ENCODE assay signal across 16 cellular contexts in the genomic region with DNA sequence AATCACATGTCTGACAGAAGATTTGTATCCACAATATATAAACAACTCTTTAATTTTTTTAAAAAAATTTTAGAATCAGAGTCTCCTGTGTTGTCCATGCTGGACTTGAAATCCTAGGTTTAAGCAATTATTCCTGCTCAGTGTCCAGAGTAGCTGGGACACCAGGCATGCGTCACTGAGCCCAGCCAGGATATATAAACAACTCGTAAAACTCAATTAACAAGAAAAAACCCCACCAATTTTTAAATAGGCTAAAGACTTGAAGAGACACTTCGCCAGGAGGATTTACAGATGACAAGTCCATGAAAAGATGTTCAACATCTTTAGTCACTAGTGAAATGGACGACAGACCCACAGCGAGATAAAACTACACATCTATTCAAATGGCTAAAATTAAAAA. TPM values are rescaled to one million over a fixed set of nuclear protein-coding genes. Genes with fewer than 3 reads are reported as not detected.
DNase-seq lines count a peak whose midpoint lies in the region; TF ChIP-seq lines count a peak whose summit lies in the region.
"Had no signal": no experiment of that assay in that cellular context is flagged by ENCODE, and none has a peak within 500 bp of the region (broad histone marks: within the 10 kb centered on the region; RNA-seq: fewer than 3 reads in every experiment).

No MANE protein-coding gene starts in this region.

- no peak for TF ChIP-seq POLR2A in erythroblast (IDR thresholded peaks at IDR 0.05; ENCODE audit: low read length)

- TF ChIP-seq CTCF in brain (conservative IDR thresholded peaks at IDR 0.05) = no peak
- no peak for TF ChIP-seq CTCF in progenitor cell of endocrine pancreas (IDR thresholded peaks at IDR 0.05; ENCODE audit: unreplicated experiment)

- DNase-seq in activated CD4-positive, alpha-beta T cell treated with anti-CD3 and anti-CD28 coated beads, Interleukin-2, amount 10 ng/mL, durations not matched to agents 24 days and 14 days = no peak
- DNase-seq in activated CD4-positive, alpha-beta T cell treated with anti-CD3 and anti-CD28 coated beads for 1 hour = no peak
- DNase-seq in ELR (ENCODE audit: low read depth) = peak; percentile 10
- no peak for DNase-seq in progenitor cell of endocrine pancreas (ENCODE audit: low spot score, unreplicated experiment)
- DNase-seq in HuH-7 (ENCODE audit: low spot score) = no peak
- no peak for DNase-seq in erythroblast (lab: John Stamatoyannopoulos, UW)
- no peak for DNase-seq in epidermal melanocyte (ENCODE audit: insufficient read length, low spot score)
- DNase-seq: Calu3, GF-D8, IMR-90, Kasumi-1, NCI-H1417, NCI-H1930, NCI-H2171 treated with DMSO at 0.1 percent for 48 hours, SHP77 treated with DMSO at 0.1 percent for 48 hours had no signal

- H3K36me3 Mint-ChIP-seq in activated CD4-positive, alpha-beta T cell treated with anti-CD3 and anti-CD28 coated beads, Interleukin-2, amount 10 ng/mL, durations not matched to agents 24 days and 14 days (ENCODE audit: low read depth) = no peaks in the 10 kb centered on the region
- H3K36me3 Mint-ChIP-seq in brain (no peaks in the 10 kb centered on the region), progenitor cell of endocrine pancreas (ENCODE audit: insufficient read depth) (no peaks in the 10 kb centered on the region)

- intact Hi-C loops in activated CD4-positive, alpha-beta T cell treated with anti-CD3 and anti-CD28 coated beads, Interleukin-2, amount 10 ng/mL, durations not matched to agents 24 days and 14 days (cut with micrococcal nuclease) = no loop called here

- peaks cover 72% of the 10 kb centered on the region for H3K27me3 Mint-ChIP-seq in activated CD4-positive, alpha-beta T cell treated with anti-CD3 and anti-CD28 coated beads, Interleukin-2, amount 10 ng/mL, durations not matched to agents 24 days and 14 days
- H3K27me3 Mint-ChIP-seq in brain (peaks cover 24% of the 10 kb centered on the region), progenitor cell of endocrine pancreas (peaks cover 33% of the 10 kb centered on the region)

- peak overlapping the region; percentile 1 for H3K4me3 Mint-ChIP-seq in activated CD4-positive, alpha-beta T cell treated with anti-CD3 and anti-CD28 coated beads, Interleukin-2, amount 10 ng/mL, durations not matched to agents 24 days and 14 days
- H3K4me3 Mint-ChIP-seq in brain (peak overlapping the region; percentile 86 to 93 (median 92)), progenitor cell of endocrine pancreas (ENCODE audit: low read depth) (peak overlapping the region; percentile 84)

- no peaks in the 10 kb centered on the region for H3K9me3 Mint-ChIP-seq in activated CD4-positive, alpha-beta T cell treated with anti-CD3 and anti-CD28 coated beads, Interleukin-2, amount 10 ng/mL, durations not matched to agents 24 days and 14 days
- H3K9me3 Mint-ChIP-seq in brain (peaks cover 0 to 5% (median 0%) of the 10 kb centered on the region in 5 experiments), progenitor cell of endocrine pancreas (ENCODE audit: low read depth) (no peaks in the 10 kb centered on the region)

- H3K4me1 Mint-ChIP-seq in activated CD4-positive, alpha-beta T cell treated with anti-CD3 and anti-CD28 coated beads, Interleukin-2, amount 10 ng/mL, durations not matched to agents 24 days and 14 days = peaks cover 17% of the 10 kb centered on the region
- H3K4me1 Mint-ChIP-seq in brain = peaks cover 28% of the 10 kb centered on the region
- H3K4me1 Mint-ChIP-seq in progenitor cell of endocrine pancreas (ENCODE audit: low read depth) = peaks cover 3% of the 10 kb centered on the region

- no peak overlapping the region for H3K27ac Mint-ChIP-seq in activated CD4-positive, alpha-beta T cell treated with anti-CD3 and anti-CD28 coated beads, Interleukin-2, amount 10 ng/mL, durations not matched to agents 24 days and 14 days
- H3K27ac Mint-ChIP-seq in brain (no peak overlapping the region), progenitor cell of endocrine pancreas (no peak overlapping the region)

RNA-seq across cellular contexts. Expression of gene SCN8A, which starts 2.0 kb away (rescaled TPM):
- 0.12 and 0.38 TPM in 2 replicates for total RNA-seq in activated CD4-positive, alpha-beta T cell treated with anti-CD3 and anti-CD28 coated beads, Interleukin-2, amount 10 ng/mL, durations not matched to agents 24 days and 14 days
- polyA plus RNA-seq in brain (ENCODE audit: insufficient read depth, low read depth, low replicate concordance) = 3.6 TPM
- total RNA-seq in progenitor cell of endocrine pancreas = 8.1 and 9.8 TPM in 2 replicates

Comparison
In these comparisons a context has a peak if more than half of its experiments do, and no peak if none do; other contexts are left out.
1. H3K4me3 Mint-ChIP-seq: peak in every context shown above with its lines; median percentile 92 in brain; 84 in progenitor cell of endocrine pancreas; 1 in activated CD4-positive, alpha-beta T cell treated with anti-CD3 and anti-CD28 coated beads, Interleukin-2, amount 10 ng/mL, durations not matched to agents 24 days and 14 days.